ENCODE assay signal across 8 cellular contexts in genomic region chr10:91925022-91925320, GRCh38. TPM values are rescaled to one million over a fixed set of nuclear protein-coding genes. Genes with fewer than 3 reads are reported as not detected.
A peak's percentile ranks its signal among the peaks of the same experiment; 100 is the strongest.
DNase-seq lines count a peak whose midpoint lies in the region; ATAC-seq and TF ChIP-seq lines count a peak whose summit lies in the region.

No MANE protein-coding gene starts in this region.

- ATAC-seq in Right ventricle myocardium superior (ENCODE audit: poor library complexity) (no peak), upper lobe of right lung (no peak), GM18909 (IDR thresholded peaks at IDR 0.05; ENCODE audit: poor library complexity, unreplicated experiment) (no peak)

- TF ChIP-seq CTCF in cardiac muscle cell (IDR thresholded peaks at IDR 0.05; ENCODE audit: low read depth, low read length) (no peak), kidney epithelial cell (IDR thresholded peaks at IDR 0.05; ENCODE audit: insufficient read depth, low read length, poor library complexity, severe bottlenecking) (no peak), upper lobe of right lung (IDR thresholded peaks at IDR 0.05) (no peak)

- H3K4me3 ChIP-seq in cardiac muscle cell (peak overlapping the region; percentile 57), adipocyte (ENCODE audit: low read length) (peak overlapping the region; percentile 93), kidney epithelial cell (ENCODE audit: low read depth, low read length) (peak overlapping the region; percentile 97), upper lobe of right lung (peak overlapping the region; percentile 78)

- H3K27me3 ChIP-seq in cardiac muscle cell (no peaks in the 10 kb centered on the region), adipocyte (replicated peaks; ENCODE audit: control insufficient read depth, insufficient read depth, low read length) (no peaks in the 10 kb centered on the region), kidney epithelial cell (ENCODE audit: control insufficient read depth, insufficient read depth, low read length) (no peaks in the 10 kb centered on the region), upper lobe of right lung (no peaks in the 10 kb centered on the region)

- peak overlapping the region; percentile 93 for H3K9ac ChIP-seq in adipocyte (ENCODE audit: low read length)

- DNase-seq in cardiac muscle cell (ENCODE audit: low read depth in 1 of 2, low spot score in 1 of 2) = peak in 1 of 2 donors; percentile 64
- no peak for DNase-seq in Right ventricle myocardium superior
- DNase-seq in adipocyte (ENCODE audit: low read depth) = peak; percentile 71
- DNase-seq in kidney epithelial cell (ENCODE audit: low read depth) = no peak
- DNase-seq in upper lobe of right lung = no peak
- no peak for DNase-seq in NCI-H146 (lab: John Stamatoyannopoulos, UW)
- DNase-seq in MV-4-11 (lab: John Stamatoyannopoulos, UW) = no peak

- peaks cover 18% of the 10 kb centered on the region for H3K4me1 ChIP-seq in cardiac muscle cell (ENCODE audit: low read depth)
- peaks cover 10% of the 10 kb centered on the region for H3K4me1 ChIP-seq in adipocyte (ENCODE audit: control insufficient read depth, insufficient read depth, low read length)
- peaks cover 21% of the 10 kb centered on the region for H3K4me1 ChIP-seq in upper lobe of right lung

- H3K36me3 ChIP-seq in cardiac muscle cell (peaks cover 10% of the 10 kb centered on the region), adipocyte (ENCODE audit: control insufficient read depth, insufficient read depth, low read length, severe bottlenecking) (no peaks in the 10 kb centered on the region), kidney epithelial cell (ENCODE audit: control insufficient read depth, insufficient read depth, low read length) (no peaks in the 10 kb centered on the region), upper lobe of right lung (no peaks in the 10 kb centered on the region)

- intact Hi-C loops in Right ventricle myocardium superior (cut with DNase I) = no loop called here
- intact Hi-C loops in upper lobe of right lung (cut with DNase I) = no loop called here

- H3K27ac ChIP-seq in cardiac muscle cell = no peak overlapping the region
- no peak overlapping the region for H3K27ac ChIP-seq in upper lobe of right lung

- H3K9me3 ChIP-seq in cardiac muscle cell (ENCODE audit: low read depth) (no peaks in the 10 kb centered on the region), adipocyte (ENCODE audit: control insufficient read depth, low read length) (no peaks in the 10 kb centered on the region), upper lobe of right lung (no peaks in the 10 kb centered on the region)

RNA-seq across cellular contexts. Expression of gene BTAF1, which starts 1.4 kb away (rescaled TPM):
- total RNA-seq in cardiac muscle cell = 61.3 and 121 TPM in 2 replicates
- polyA plus RNA-seq in cardiac muscle cell = 35.1 and 73.5 TPM in 2 replicates
- 9.9 TPM for total RNA-seq in Right ventricle myocardium superior
- total RNA-seq in kidney epithelial cell = 27.2 and 33.3 TPM in 2 replicates
- 28.6 TPM for total RNA-seq in upper lobe of right lung

RNA-seq across cellular contexts. Expression of gene FGFBP3, which starts 15.7 kb away (rescaled TPM):
- total RNA-seq in cardiac muscle cell (7.2 and 14.2 TPM in 2 replicates), Right ventricle myocardium superior (0.22 TPM), kidney epithelial cell (0.42 and 1.2 TPM in 2 replicates), upper lobe of right lung (0.81 TPM)
- polyA plus RNA-seq in cardiac muscle cell = 16.6 and 26.4 TPM in 2 replicates
